In the genomic region with DNA sequence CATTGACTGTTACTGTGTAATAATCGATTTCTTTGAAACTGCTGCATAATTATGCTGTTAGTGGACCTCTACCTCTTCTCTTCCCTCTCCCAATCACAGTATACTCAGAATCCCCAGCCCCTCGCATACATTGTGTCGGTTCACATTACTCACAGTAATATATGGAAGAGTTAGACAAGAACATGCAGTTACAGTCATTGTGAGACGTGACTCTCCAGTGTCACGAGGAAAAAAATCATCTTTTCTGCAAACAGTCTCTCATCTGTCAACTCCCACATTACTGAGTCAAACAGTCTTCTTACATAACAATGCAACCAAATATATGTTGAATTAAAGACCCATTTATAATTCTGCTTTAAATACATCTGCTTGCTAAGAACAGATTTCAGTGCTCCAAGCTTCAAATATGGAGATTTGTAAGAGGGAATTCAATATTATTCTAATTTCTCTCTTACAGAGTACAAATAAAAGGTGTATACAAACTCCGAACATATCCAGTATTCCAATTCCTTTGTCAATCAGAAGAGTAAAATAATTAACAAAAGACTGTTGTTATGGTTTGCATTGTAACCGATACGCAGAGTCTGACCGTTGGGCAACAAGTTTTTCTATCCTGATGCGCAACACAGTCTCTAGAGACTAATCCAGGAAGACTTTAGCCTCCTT, we compare ENCODE assay signal across 1 cellular context.
TF ChIP-seq lines count a peak whose summit lies in the region.

No MANE protein-coding gene starts in this region.

TF ChIP-seq in GM12878, 131 proteins besides CTCF, POLR2A, EP300 and RAD21:
- TF ChIP-seq, protein P1, sequence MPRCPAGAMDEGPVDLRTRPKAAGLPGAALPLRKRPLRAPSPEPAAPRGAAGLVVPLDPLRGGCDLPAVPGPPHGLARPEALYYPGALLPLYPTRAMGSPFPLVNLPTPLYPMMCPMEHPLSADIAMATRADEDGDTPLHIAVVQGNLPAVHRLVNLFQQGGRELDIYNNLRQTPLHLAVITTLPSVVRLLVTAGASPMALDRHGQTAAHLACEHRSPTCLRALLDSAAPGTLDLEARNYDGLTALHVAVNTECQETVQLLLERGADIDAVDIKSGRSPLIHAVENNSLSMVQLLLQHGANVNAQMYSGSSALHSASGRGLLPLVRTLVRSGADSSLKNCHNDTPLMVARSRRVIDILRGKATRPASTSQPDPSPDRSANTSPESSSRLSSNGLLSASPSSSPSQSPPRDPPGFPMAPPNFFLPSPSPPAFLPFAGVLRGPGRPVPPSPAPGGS (IDR thresholded peaks at IDR 0.05; ENCODE audit: borderline replicate concordance, insufficient read depth, low read depth, low read length, poor library complexity, severe bottlenecking): peak; percentile 27
- TF ChIP-seq, protein P2, sequence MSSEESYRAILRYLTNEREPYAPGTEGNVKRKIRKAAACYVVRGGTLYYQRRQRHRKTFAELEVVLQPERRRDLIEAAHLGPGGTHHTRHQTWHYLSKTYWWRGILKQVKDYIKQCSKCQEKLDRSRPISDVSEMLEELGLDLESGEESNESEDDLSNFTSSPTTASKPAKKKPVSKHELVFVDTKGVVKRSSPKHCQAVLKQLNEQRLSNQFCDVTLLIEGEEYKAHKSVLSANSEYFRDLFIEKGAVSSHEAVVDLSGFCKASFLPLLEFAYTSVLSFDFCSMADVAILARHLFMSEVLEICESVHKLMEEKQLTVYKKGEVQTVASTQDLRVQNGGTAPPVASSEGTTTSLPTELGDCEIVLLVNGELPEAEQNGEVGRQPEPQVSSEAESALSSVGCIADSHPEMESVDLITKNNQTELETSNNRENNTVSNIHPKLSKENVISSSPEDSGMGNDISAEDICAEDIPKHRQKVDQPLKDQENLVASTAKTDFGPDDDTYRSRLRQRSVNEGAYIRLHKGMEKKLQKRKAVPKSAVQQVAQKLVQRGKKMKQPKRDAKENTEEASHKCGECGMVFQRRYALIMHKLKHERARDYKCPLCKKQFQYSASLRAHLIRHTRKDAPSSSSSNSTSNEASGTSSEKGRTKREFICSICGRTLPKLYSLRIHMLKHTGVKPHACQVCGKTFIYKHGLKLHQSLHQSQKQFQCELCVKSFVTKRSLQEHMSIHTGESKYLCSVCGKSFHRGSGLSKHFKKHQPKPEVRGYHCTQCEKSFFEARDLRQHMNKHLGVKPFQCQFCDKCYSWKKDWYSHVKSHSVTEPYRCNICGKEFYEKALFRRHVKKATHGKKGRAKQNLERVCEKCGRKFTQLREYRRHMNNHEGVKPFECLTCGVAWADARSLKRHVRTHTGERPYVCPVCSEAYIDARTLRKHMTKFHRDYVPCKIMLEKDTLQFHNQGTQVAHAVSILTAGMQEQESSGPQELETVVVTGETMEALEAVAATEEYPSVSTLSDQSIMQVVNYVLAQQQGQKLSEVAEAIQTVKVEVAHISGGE (CRISPR knock-in tag; IDR thresholded peaks at IDR 0.05): no peak
- TF ChIP-seq TAF1 (IDR thresholded peaks at IDR 0.05; ENCODE audit: borderline replicate concordance, low read depth, low read length): no peak
- TF ChIP-seq, protein P3, sequence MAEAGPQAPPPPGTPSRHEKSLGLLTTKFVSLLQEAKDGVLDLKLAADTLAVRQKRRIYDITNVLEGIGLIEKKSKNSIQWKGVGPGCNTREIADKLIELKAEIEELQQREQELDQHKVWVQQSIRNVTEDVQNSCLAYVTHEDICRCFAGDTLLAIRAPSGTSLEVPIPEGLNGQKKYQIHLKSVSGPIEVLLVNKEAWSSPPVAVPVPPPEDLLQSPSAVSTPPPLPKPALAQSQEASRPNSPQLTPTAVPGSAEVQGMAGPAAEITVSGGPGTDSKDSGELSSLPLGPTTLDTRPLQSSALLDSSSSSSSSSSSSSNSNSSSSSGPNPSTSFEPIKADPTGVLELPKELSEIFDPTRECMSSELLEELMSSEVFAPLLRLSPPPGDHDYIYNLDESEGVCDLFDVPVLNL (IDR thresholded peaks at IDR 0.05; ENCODE audit: low read depth, low read length): no peak
- peak; percentile 14; the same call in 1 of the 2 replicates for TF ChIP-seq JUNB (IDR thresholded peaks at IDR 0.05)
